ENCODE assay signal across 8 cellular contexts in the genomic region with DNA sequence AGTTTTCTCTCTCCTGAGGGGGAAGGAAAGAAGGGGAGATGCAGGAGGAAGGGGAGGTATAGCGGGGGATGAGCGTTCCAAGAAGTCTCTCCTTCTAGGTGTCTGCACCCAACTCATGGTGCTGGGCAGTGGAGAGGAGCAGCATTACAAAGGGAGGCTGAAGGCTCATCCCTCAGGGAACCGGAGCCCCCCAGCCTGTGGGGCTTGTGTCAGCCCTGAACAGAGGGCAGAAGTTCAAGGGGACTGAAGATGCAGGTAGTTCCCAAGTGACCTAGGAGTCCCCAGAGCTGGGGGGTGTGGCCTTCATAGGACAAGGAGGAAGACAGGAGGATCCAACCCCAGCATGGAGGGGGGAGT. TPM values are rescaled to one million over a fixed set of nuclear protein-coding genes. Genes with fewer than 3 reads are reported as not detected.
DNase-seq lines count a peak whose midpoint lies in the region; ATAC-seq lines count a peak whose summit lies in the region.
"Had no signal": no experiment of that assay in that cellular context is flagged by ENCODE, and none has a peak within 500 bp of the region (broad histone marks: within the 10 kb centered on the region; RNA-seq: fewer than 3 reads in every experiment).

No MANE protein-coding gene starts in this region.

- ATAC-seq in stimulated activated memory B cell treated with anti-CD40 and anti-IgM and Interleukin-4, amounts not matched to agents 10 μg/mL and 1 μg/mL and 100 μg/mL, for 72 hours = no peak

- DNase-seq in T-helper 1 cell (no peak), NCI-H748 (lab: John Stamatoyannopoulos, UW; ENCODE audit: unreplicated experiment) (no peak), mucosa of gallbladder (ENCODE audit: low spot score) (no peak)
- DNase-seq: activated effector memory CD4-positive, alpha-beta T cell treated with Interleukin-2 at 50 U/mL for 16 hours; NCI-H524 treated with DMSO at 0.1 percent for 48 hours had no signal

- no peaks in the 10 kb centered on the region for H3K27me3 Mint-ChIP-seq in T-helper 1 cell treated with Interleukin-12 subunit alpha and Interleukin-12 subunit beta and Interleukin-4 antibody, amounts not matched to agents 30 μg/mL and 1 μg/mL, for 36 hours (ENCODE audit: low read depth)
- H3K27me3 Mint-ChIP-seq in dendritic cell treated with granulocyte-macrophage colony-stimulating factor and Interleukin-4, amounts not matched to agents 40 ng/mL and 50 ng/mL, for 4 days = peaks cover 2% of the 10 kb centered on the region
- peaks cover under 1% of the 10 kb centered on the region for H3K27me3 Mint-ChIP-seq in stimulated activated memory B cell treated with anti-CD40 and anti-IgM and Interleukin-4, amounts not matched to agents 10 μg/mL and 1 μg/mL and 100 μg/mL, for 72 hours

- H3K4me1 Mint-ChIP-seq in T-helper 1 cell treated with Interleukin-12 subunit alpha and Interleukin-12 subunit beta and Interleukin-4 antibody, amounts not matched to agents 30 μg/mL and 1 μg/mL, for 36 hours (ENCODE audit: low read depth) = peaks cover 20% of the 10 kb centered on the region
- H3K4me1 Mint-ChIP-seq in dendritic cell treated with granulocyte-macrophage colony-stimulating factor and Interleukin-4, amounts not matched to agents 40 ng/mL and 50 ng/mL, for 4 days (ENCODE audit: low read depth) = peaks cover 55% of the 10 kb centered on the region
- peaks cover 62% of the 10 kb centered on the region for H3K4me1 Mint-ChIP-seq in stimulated activated memory B cell treated with anti-CD40 and anti-IgM and Interleukin-4, amounts not matched to agents 10 μg/mL and 1 μg/mL and 100 μg/mL, for 72 hours

- H3K27ac Mint-ChIP-seq in T-helper 1 cell treated with Interleukin-12 subunit alpha and Interleukin-12 subunit beta and Interleukin-4 antibody, amounts not matched to agents 30 μg/mL and 1 μg/mL, for 36 hours = no peak overlapping the region
- H3K27ac Mint-ChIP-seq in dendritic cell treated with granulocyte-macrophage colony-stimulating factor and Interleukin-4, amounts not matched to agents 40 ng/mL and 50 ng/mL, for 4 days = peak overlapping the region; percentile 89
- peak overlapping the region; percentile 61 for H3K27ac Mint-ChIP-seq in stimulated activated memory B cell treated with anti-CD40 and anti-IgM and Interleukin-4, amounts not matched to agents 10 μg/mL and 1 μg/mL and 100 μg/mL, for 72 hours

- H3K4me3 Mint-ChIP-seq in T-helper 1 cell treated with Interleukin-12 subunit alpha and Interleukin-12 subunit beta and Interleukin-4 antibody, amounts not matched to agents 30 μg/mL and 1 μg/mL, for 36 hours = peak overlapping the region; percentile 85
- peak overlapping the region; percentile 79 for H3K4me3 Mint-ChIP-seq in dendritic cell treated with granulocyte-macrophage colony-stimulating factor and Interleukin-4, amounts not matched to agents 40 ng/mL and 50 ng/mL, for 4 days
- peak overlapping the region; percentile 67 for H3K4me3 Mint-ChIP-seq in stimulated activated memory B cell treated with anti-CD40 and anti-IgM and Interleukin-4, amounts not matched to agents 10 μg/mL and 1 μg/mL and 100 μg/mL, for 72 hours

- H3K36me3 Mint-ChIP-seq in T-helper 1 cell treated with Interleukin-12 subunit alpha and Interleukin-12 subunit beta and Interleukin-4 antibody, amounts not matched to agents 30 μg/mL and 1 μg/mL, for 36 hours (ENCODE audit: low read depth) = peaks cover 16% of the 10 kb centered on the region
- H3K36me3 Mint-ChIP-seq in dendritic cell treated with granulocyte-macrophage colony-stimulating factor and Interleukin-4, amounts not matched to agents 40 ng/mL and 50 ng/mL, for 4 days (ENCODE audit: low read depth) = peaks cover 42% of the 10 kb centered on the region
- H3K36me3 Mint-ChIP-seq in stimulated activated memory B cell treated with anti-CD40 and anti-IgM and Interleukin-4, amounts not matched to agents 10 μg/mL and 1 μg/mL and 100 μg/mL, for 72 hours = peaks cover 6% of the 10 kb centered on the region

- intact Hi-C loops in dendritic cell treated with granulocyte-macrophage colony-stimulating factor and Interleukin-4, amounts not matched to agents 40 ng/mL and 50 ng/mL, for 4 days (cut with micrococcal nuclease) = loop anchor here (5.0 kb wide), 1 partner anchor 350 kb away; a partner anchor contains a TSS

- no peaks in the 10 kb centered on the region for H3K9me3 Mint-ChIP-seq in T-helper 1 cell treated with Interleukin-12 subunit alpha and Interleukin-12 subunit beta and Interleukin-4 antibody, amounts not matched to agents 30 μg/mL and 1 μg/mL, for 36 hours
- no peaks in the 10 kb centered on the region for H3K9me3 Mint-ChIP-seq in dendritic cell treated with granulocyte-macrophage colony-stimulating factor and Interleukin-4, amounts not matched to agents 40 ng/mL and 50 ng/mL, for 4 days
- H3K9me3 Mint-ChIP-seq in stimulated activated memory B cell treated with anti-CD40 and anti-IgM and Interleukin-4, amounts not matched to agents 10 μg/mL and 1 μg/mL and 100 μg/mL, for 72 hours = no peaks in the 10 kb centered on the region

RNA-seq across cellular contexts. Expression of a gene that starts 1.8 kb away (rescaled TPM):
- 44.8 TPM for total RNA-seq in mucosa of gallbladder

RNA-seq across cellular contexts. Expression of a gene that starts 2.2 kb away (rescaled TPM):
- 90.1 TPM for total RNA-seq in mucosa of gallbladder

RNA-seq across cellular contexts. Expression of a gene that starts 16.9 kb away (rescaled TPM):
- 1.2 TPM for total RNA-seq in mucosa of gallbladder

RNA-seq across cellular contexts. Expression of a gene that starts 26.6 kb away (rescaled TPM):
- 28.3 TPM for total RNA-seq in mucosa of gallbladder

RNA-seq across cellular contexts. Expression of a gene that starts 28.2 kb away (rescaled TPM):
- not detected for total RNA-seq in mucosa of gallbladder
